13 cellular contexts compared by ENCODE assay signal in the genomic region with DNA sequence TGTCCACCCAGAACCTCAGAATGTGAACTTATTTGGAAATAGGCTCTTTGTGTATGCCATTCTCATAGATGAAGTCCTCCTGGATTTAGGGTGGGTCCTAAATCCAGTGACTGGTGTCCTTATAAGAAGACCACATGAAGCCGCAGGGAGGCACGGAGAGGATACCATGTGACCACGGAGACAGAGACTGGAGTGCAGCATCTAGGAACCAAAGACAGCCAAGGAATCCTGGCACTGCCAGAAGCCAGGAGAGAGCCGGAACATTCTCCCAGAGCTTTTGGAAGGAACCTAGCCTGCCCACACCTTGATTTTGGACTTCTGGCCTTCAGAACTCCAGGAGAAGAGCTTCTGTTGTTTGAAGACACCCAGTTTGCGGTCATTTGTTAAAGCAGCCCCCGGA. TPM values are rescaled to one million over a fixed set of nuclear protein-coding genes. Genes with fewer than 3 reads are reported as not detected.
A peak's percentile ranks its signal among the peaks of the same experiment; 100 is the strongest.
DNase-seq lines count a peak whose midpoint lies in the region; ATAC-seq and TF ChIP-seq lines count a peak whose summit lies in the region.
"Had no signal": no experiment of that assay in that cellular context is flagged by ENCODE, and none has a peak within 500 bp of the region (broad histone marks: within the 10 kb centered on the region; RNA-seq: fewer than 3 reads in every experiment).

No MANE protein-coding gene starts in this region.

- H3K36me3 ChIP-seq in esophagus squamous epithelium (no peaks in the 10 kb centered on the region), aorta (ENCODE audit: control insufficient read depth in 1 of 2, insufficient read depth in 2 of 2, low read length in 1 of 2) (no peaks in the 10 kb centered on the region)
- H3K36me3 ChIP-seq: neutrophil, tibial nerve had no signal

- H3K9me3 Mint-ChIP-seq in activated CD8-positive, alpha-beta memory T cell treated with anti-CD3 and anti-CD28 coated beads, Interleukin-2, amount 10 ng/mL, durations not matched to agents 7 days and 5 days (ENCODE audit: low read depth), result no peaks in the 10 kb centered on the region
- peaks cover 24% of the 10 kb centered on the region for H3K9me3 Mint-ChIP-seq in activated CD8-positive, alpha-beta T cell treated with anti-CD3 and anti-CD28 coated beads, Interleukin-2, amount 10 ng/mL, durations not matched to agents 7 days and 5 days (ENCODE audit: insufficient read depth)
- no peaks in the 10 kb centered on the region for H3K9me3 Mint-ChIP-seq in stimulated activated naive CD8-positive, alpha-beta T cell treated with anti-CD3 and anti-CD28 coated beads, Interleukin-15, amount 100 ng/mL, for 72 hours

- intact Hi-C loops in esophagus squamous epithelium (cut with DNase I), result no loop called here
- intact Hi-C loops in lower leg skin (cut with DNase I; ENCODE audit: low total_unique reads), result no loop called here
- intact Hi-C loops in aorta (cut with DNase I), result no loop called here

- no peak for ATAC-seq in activated CD8-positive, alpha-beta memory T cell treated with anti-CD3 and anti-CD28 coated beads, Interleukin-2, amount 10 ng/mL, durations not matched to agents 7 days and 5 days
- ATAC-seq in activated CD8-positive, alpha-beta T cell treated with anti-CD3 and anti-CD28 coated beads, Interleukin-2, amount 10 ng/mL, durations not matched to agents 7 days and 5 days, result no peak
- no peak for ATAC-seq in stimulated activated naive CD8-positive, alpha-beta T cell treated with anti-CD3 and anti-CD28 coated beads, Interleukin-15, amount 100 ng/mL, for 72 hours
- no peak for ATAC-seq in aorta (ENCODE audit: low FRiP score)

- TF ChIP-seq POLR2A in esophagus squamous epithelium (IDR thresholded peaks at IDR 0.05) (no peak), lower leg skin (IDR thresholded peaks at IDR 0.05) (no peak)

- H3K4me3 ChIP-seq in esophagus squamous epithelium, result no peak overlapping the region
- H3K4me3 ChIP-seq in lower leg skin (ENCODE audit: low read depth, poor library complexity, severe bottlenecking), result no peak overlapping the region
- no peak overlapping the region for H3K4me3 ChIP-seq in aorta (ENCODE audit: low read length in 2 of 2)
- H3K4me3 ChIP-seq: tibial nerve had no signal

- H3K27me3 ChIP-seq in esophagus squamous epithelium, result no peaks in the 10 kb centered on the region
- no peaks in the 10 kb centered on the region for H3K27me3 ChIP-seq in aorta (ENCODE audit: control insufficient read depth in 1 of 2, insufficient read depth in 2 of 2, low read length in 1 of 2)
- H3K27me3 ChIP-seq: tibial nerve had no signal

- peaks cover 49% of the 10 kb centered on the region for H3K36me3 Mint-ChIP-seq in activated CD8-positive, alpha-beta memory T cell treated with anti-CD3 and anti-CD28 coated beads, Interleukin-2, amount 10 ng/mL, durations not matched to agents 7 days and 5 days
- H3K36me3 Mint-ChIP-seq in activated CD8-positive, alpha-beta T cell treated with anti-CD3 and anti-CD28 coated beads, Interleukin-2, amount 10 ng/mL, durations not matched to agents 7 days and 5 days (ENCODE audit: low read depth), result peaks cover 77% of the 10 kb centered on the region

- 54 to 56% methylated on average over 4 to 5 of the region's 6 CpGs for WGBS in esophagus squamous epithelium, 2 donors
- 74 to 77% methylated on average over 6 of the region's 6 CpGs for WGBS in lower leg skin, 2 donors
- WGBS in aorta, 2 donors, result 94 to 96% methylated on average over 6 of the region's 6 CpGs

- DNase-seq in activated CD8-positive, alpha-beta memory T cell treated with anti-CD3 and anti-CD28 coated beads, Interleukin-2, amount 10 ng/mL, durations not matched to agents 7 days and 5 days, result no peak
- no peak for DNase-seq in activated CD8-positive, alpha-beta memory T cell treated with anti-CD3 and anti-CD28 coated beads, Interleukin-2, amount 50 U/mL, for 4 hours
- DNase-seq in activated CD8-positive, alpha-beta T cell treated with anti-CD3 and anti-CD28 coated beads, Interleukin-2, amount 10 ng/mL, durations not matched to agents 7 days and 5 days, result no peak
- DNase-seq in esophagus squamous epithelium (lab: John Stamatoyannopoulos, UW), result no peak
- DNase-seq in stimulated activated naive CD8-positive, alpha-beta T cell treated with anti-CD3 and anti-CD28 coated beads, Interleukin-15, amount 100 ng/mL, for 72 hours, result no peak
- DNase-seq in lower leg skin (ENCODE audit: low spot score in 2 of 2), result no peak
- DNase-seq in aorta, result no peak
- DNase-seq in NCI-H69 (lab: John Stamatoyannopoulos, UW), result no peak
- DNase-seq: ACHN, DMS79, glutamatergic neuron had no signal

- H3K4me3 Mint-ChIP-seq in activated CD8-positive, alpha-beta memory T cell treated with anti-CD3 and anti-CD28 coated beads, Interleukin-2, amount 10 ng/mL, durations not matched to agents 7 days and 5 days, result no peak overlapping the region
- H3K4me3 Mint-ChIP-seq in activated CD8-positive, alpha-beta T cell treated with anti-CD3 and anti-CD28 coated beads, Interleukin-2, amount 10 ng/mL, durations not matched to agents 7 days and 5 days, result peak overlapping the region; percentile 66
- peak overlapping the region; percentile 70 to 81 for H3K4me3 Mint-ChIP-seq in stimulated activated naive CD8-positive, alpha-beta T cell treated with anti-CD3 and anti-CD28 coated beads, Interleukin-15, amount 100 ng/mL, for 72 hours

- H3K9me3 ChIP-seq in esophagus squamous epithelium (no peaks in the 10 kb centered on the region), aorta (ENCODE audit: control insufficient read depth, low read length) (no peaks in the 10 kb centered on the region)
- H3K9me3 ChIP-seq: neutrophil, tibial nerve had no signal

- TF ChIP-seq CTCF in esophagus squamous epithelium (IDR thresholded peaks at IDR 0.05) (no peak), lower leg skin (IDR thresholded peaks at IDR 0.05) (no peak)

- CTCF ChIA-PET in activated CD8-positive, alpha-beta memory T cell treated with anti-CD3 and anti-CD28 coated beads, Interleukin-2, amount 10 ng/mL, durations not matched to agents 7 days and 5 days (lab: Charles Lee), result interaction anchor here (0.9 to 5.3 kb wide), 15 partner anchors 10 to 157 kb away, joined by 3 to 40 read pairs (median 7); no protein-coding TSS in a partner anchor
- CTCF ChIA-PET in activated CD8-positive, alpha-beta T cell treated with anti-CD3 and anti-CD28 coated beads, Interleukin-2, amount 10 ng/mL, durations not matched to agents 7 days and 5 days (lab: Charles Lee), result interaction anchor here (0.9 to 4.5 kb wide), 8 partner anchors 8 to 457 kb away, joined by 3 to 28 read pairs (median 6); no protein-coding TSS in a partner anchor

- H3K27ac ChIP-seq in esophagus squamous epithelium (peak overlapping the region; percentile 88 to 93 (median 90)), aorta (ENCODE audit: low read depth in 1 of 2, low read length in 2 of 2) (no peak overlapping the region)
- H3K27ac ChIP-seq: neutrophil had no signal

- H3K4me1 ChIP-seq in esophagus squamous epithelium (peaks cover 26 to 64% (median 35%) of the 10 kb centered on the region in 3 donors), aorta (ENCODE audit: control insufficient read depth in 1 of 2, insufficient read depth in 2 of 2, low read length in 2 of 2) (no peaks in the 10 kb centered on the region)

- H3K27ac Mint-ChIP-seq in activated CD8-positive, alpha-beta memory T cell treated with anti-CD3 and anti-CD28 coated beads, Interleukin-2, amount 10 ng/mL, durations not matched to agents 7 days and 5 days, result peak overlapping the region; percentile 97
- H3K27ac Mint-ChIP-seq in activated CD8-positive, alpha-beta T cell treated with anti-CD3 and anti-CD28 coated beads, Interleukin-2, amount 10 ng/mL, durations not matched to agents 7 days and 5 days, result peak overlapping the region; percentile 99
- peak overlapping the region in 1 of 2 donors; percentile 93 for H3K27ac Mint-ChIP-seq in stimulated activated naive CD8-positive, alpha-beta T cell treated with anti-CD3 and anti-CD28 coated beads, Interleukin-15, amount 100 ng/mL, for 72 hours

- H3K27me3 Mint-ChIP-seq in activated CD8-positive, alpha-beta memory T cell treated with anti-CD3 and anti-CD28 coated beads, Interleukin-2, amount 10 ng/mL, durations not matched to agents 7 days and 5 days, result no peaks in the 10 kb centered on the region
- no peaks in the 10 kb centered on the region for H3K27me3 Mint-ChIP-seq in activated CD8-positive, alpha-beta T cell treated with anti-CD3 and anti-CD28 coated beads, Interleukin-2, amount 10 ng/mL, durations not matched to agents 7 days and 5 days (ENCODE audit: low read depth)
- H3K27me3 Mint-ChIP-seq in stimulated activated naive CD8-positive, alpha-beta T cell treated with anti-CD3 and anti-CD28 coated beads, Interleukin-15, amount 100 ng/mL, for 72 hours, result no peaks in the 10 kb centered on the region

- peaks cover 86% of the 10 kb centered on the region for H3K4me1 Mint-ChIP-seq in activated CD8-positive, alpha-beta memory T cell treated with anti-CD3 and anti-CD28 coated beads, Interleukin-2, amount 10 ng/mL, durations not matched to agents 7 days and 5 days
- H3K4me1 Mint-ChIP-seq in activated CD8-positive, alpha-beta T cell treated with anti-CD3 and anti-CD28 coated beads, Interleukin-2, amount 10 ng/mL, durations not matched to agents 7 days and 5 days (ENCODE audit: low read depth), result peaks cover 89% of the 10 kb centered on the region
- H3K4me1 Mint-ChIP-seq in stimulated activated naive CD8-positive, alpha-beta T cell treated with anti-CD3 and anti-CD28 coated beads, Interleukin-15, amount 100 ng/mL, for 72 hours, result peaks cover 93% of the 10 kb centered on the region

- POLR2A ChIA-PET in activated CD8-positive, alpha-beta T cell treated with anti-CD3 and anti-CD28 coated beads, Interleukin-2, amount 10 ng/mL, durations not matched to agents 7 days and 5 days (lab: Charles Lee), result interaction anchor here (0.7 to 12.1 kb wide), 12 partner anchors 10 to 156 kb away, joined by 3 to 220 read pairs (median 6); a partner anchor contains a TSS

RNA-seq across cellular contexts. Expression of a gene that starts 49.7 kb away (rescaled TPM):
- total RNA-seq in activated CD8-positive, alpha-beta memory T cell treated with anti-CD3 and anti-CD28 coated beads, Interleukin-2, amount 10 ng/mL, durations not matched to agents 7 days and 5 days, result 100 to 1,000 TPM; 252 to 306 TPM
- 100 to 1,000 TPM; 123 to 126 TPM for total RNA-seq in activated CD8-positive, alpha-beta T cell treated with anti-CD3 and anti-CD28 coated beads, Interleukin-2, amount 10 ng/mL, durations not matched to agents 7 days and 5 days
- total RNA-seq in esophagus squamous epithelium (10 to 100 TPM; 11.2 to 27.1 (median 20.0) TPM), lower leg skin (10 to 100 TPM; 20.5 to 62.7 (median 47.0) TPM), aorta (10 to 100 TPM; 10.8 to 12.5 TPM)
- polyA plus RNA-seq in aorta, result 1 to 10 TPM; 6.8 to 7.2 TPM

Comparison
In these comparisons a context has a peak if more than half of its experiments do, and no peak if none do; other contexts are left out.
1. H3K27ac ChIP-seq: peak in esophagus squamous epithelium (4 of 4); none in aorta (0 of 2).